Comparison of ENCODE assay signal across 19 cellular contexts in the genomic region with DNA sequence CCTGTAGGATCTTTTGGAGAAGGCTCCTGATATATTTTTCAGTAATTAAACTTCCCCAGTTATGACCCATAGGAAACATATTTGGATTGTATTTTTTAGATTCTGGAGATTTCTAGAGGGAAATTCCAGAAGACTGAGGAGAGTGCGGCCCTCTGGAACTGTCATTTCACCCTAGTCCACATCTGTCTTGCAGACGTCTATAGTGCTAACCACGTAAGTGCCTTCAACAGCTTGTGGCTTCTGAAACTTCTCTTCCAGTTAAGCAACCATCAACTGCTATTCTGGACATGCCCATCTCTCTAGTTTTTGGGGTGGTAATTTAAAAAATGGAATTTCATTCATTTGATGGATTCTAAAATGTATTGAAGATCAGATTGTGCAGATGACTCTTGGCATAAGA.
"Had no signal": no experiment of that assay in that cellular context is flagged by ENCODE, and none has a peak within 500 bp of the region (broad histone marks: within the 10 kb centered on the region; RNA-seq: fewer than 3 reads in every experiment).

No MANE protein-coding gene starts in this region.

- H3K4me3 Mint-ChIP-seq: effector memory CD8-positive, alpha-beta T cell; nephron progenitor cell; stimulated activated memory B cell treated with anti-CD40 and anti-IgM and Interleukin-4, amounts not matched to agents 10 μg/mL and 1 μg/mL and 100 μg/mL, for 72 hours; stimulated activated naive CD8-positive, alpha-beta T cell treated with anti-CD3 and anti-CD28 coated beads, Interleukin-15, amount 100 ng/mL, for 72 hours had no signal

- H3K4me3 ChIP-seq: esophagus muscularis mucosa, gastrocnemius medialis, heart right ventricle, spleen, thoracic aorta, transverse colon had no signal

- H3K27me3 ChIP-seq: gastrocnemius medialis had no signal

- DNase-seq: effector memory CD8-positive, alpha-beta T cell; gastrocnemius medialis; heart right ventricle; hypothalamus; kidney glomerular epithelial cell; mesendoderm; naive B cell; nephron progenitor cell; spleen; stimulated activated CD4-positive, alpha-beta T cell treated with anti-CD3 and anti-CD28 coated beads, Interleukin-15, amount 100 ng/mL, for 24 hours; stimulated activated CD4-positive, alpha-beta T cell treated with anti-CD3 and anti-CD28 coated beads, Interleukin-1b, Interleukin-23, amount 100 ng/mL, for 48 hours; stimulated activated CD4-positive, alpha-beta T cell treated with anti-CD3 and anti-CD28 coated beads, Interleukin-4, amount 100 ng/mL, for 24 hours; stimulated activated naive CD8-positive, alpha-beta T cell treated with anti-CD3 and anti-CD28 coated beads, Interleukin-15, amount 100 ng/mL, for 72 hours; transverse colon had no signal

- H3K36me3 ChIP-seq: esophagus muscularis mucosa, gastrocnemius medialis, heart right ventricle, spleen, thoracic aorta, transverse colon had no signal

- H3K27ac ChIP-seq: epithelial cell of prostate, esophagus muscularis mucosa, gastrocnemius medialis, heart right ventricle, thoracic aorta, transverse colon had no signal

- ATAC-seq: effector memory CD8-positive, alpha-beta T cell; gastrocnemius medialis; heart right ventricle; sciatic nerve; stimulated activated memory B cell treated with anti-CD40 and anti-IgM and Interleukin-4, amounts not matched to agents 10 μg/mL and 1 μg/mL and 100 μg/mL, for 72 hours; stimulated activated naive CD8-positive, alpha-beta T cell treated with anti-CD3 and anti-CD28 coated beads, Interleukin-15, amount 100 ng/mL, for 72 hours had no signal

- H3K27ac Mint-ChIP-seq: effector memory CD8-positive, alpha-beta T cell; nephron progenitor cell; stimulated activated memory B cell treated with anti-CD40 and anti-IgM and Interleukin-4, amounts not matched to agents 10 μg/mL and 1 μg/mL and 100 μg/mL, for 72 hours; stimulated activated naive CD8-positive, alpha-beta T cell treated with anti-CD3 and anti-CD28 coated beads, Interleukin-15, amount 100 ng/mL, for 72 hours had no signal

- H3K4me1 Mint-ChIP-seq: nephron progenitor cell had no signal

- H3K9me3 Mint-ChIP-seq: effector memory CD8-positive, alpha-beta T cell; stimulated activated memory B cell treated with anti-CD40 and anti-IgM and Interleukin-4, amounts not matched to agents 10 μg/mL and 1 μg/mL and 100 μg/mL, for 72 hours; stimulated activated naive CD8-positive, alpha-beta T cell treated with anti-CD3 and anti-CD28 coated beads, Interleukin-15, amount 100 ng/mL, for 72 hours had no signal

- H3K36me3 Mint-ChIP-seq: naive B cell; stimulated activated memory B cell treated with anti-CD40 and anti-IgM and Interleukin-4, amounts not matched to agents 10 μg/mL and 1 μg/mL and 100 μg/mL, for 72 hours had no signal

- H3K4me1 ChIP-seq: esophagus muscularis mucosa, gastrocnemius medialis, heart right ventricle, transverse colon had no signal

- H3K9me3 ChIP-seq: esophagus muscularis mucosa, gastrocnemius medialis, heart right ventricle, spleen, thoracic aorta, transverse colon had no signal
